Comparison of ENCODE assay signal across 10 cellular contexts in the genomic region with DNA sequence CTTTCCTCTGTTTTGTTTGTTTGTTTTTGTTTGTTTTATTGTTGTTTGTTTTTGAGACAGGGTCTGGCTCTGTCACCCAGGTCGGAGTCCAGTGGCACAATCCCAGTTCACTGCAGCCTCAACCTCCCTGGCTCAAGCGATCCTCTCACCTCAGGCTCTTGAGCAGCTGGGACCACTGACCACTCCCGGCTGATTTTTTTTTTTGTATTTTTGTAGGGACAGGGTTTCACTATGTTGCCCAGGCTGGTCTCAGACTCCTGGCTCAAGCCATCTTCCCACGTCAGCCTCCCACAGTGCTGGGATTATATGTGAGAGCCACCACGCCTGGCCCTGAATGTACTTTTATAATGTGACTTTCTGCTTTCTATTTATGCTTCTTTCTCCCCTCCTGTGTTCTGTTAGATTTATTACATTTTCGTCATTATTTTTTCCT. TPM values are rescaled to one million over a fixed set of nuclear protein-coding genes. Genes with fewer than 3 reads are reported as not detected.
A peak's percentile ranks its signal among the peaks of the same experiment; 100 is the strongest.
DNase-seq lines count a peak whose midpoint lies in the region; ATAC-seq and TF ChIP-seq lines count a peak whose summit lies in the region.
"Had no signal": no experiment of that assay in that cellular context is flagged by ENCODE, and none has a peak within 500 bp of the region (broad histone marks: within the 10 kb centered on the region; RNA-seq: fewer than 3 reads in every experiment).

No MANE protein-coding gene starts in this region.

- no peaks in the 10 kb centered on the region for H3K27me3 ChIP-seq in brain microvascular endothelial cell (replicated peaks)

- in situ Hi-C loops in brain microvascular endothelial cell (cut with HindIII; ENCODE audit: low pct_ligation_motif_present, low sequenced_read_pairs) = no loop called here

- H3K36me3 ChIP-seq in brain microvascular endothelial cell (replicated peaks) = no peaks in the 10 kb centered on the region
- H3K36me3 ChIP-seq in mesodermal cell (ENCODE audit: control insufficient read depth, insufficient read depth, low read length) = no peaks in the 10 kb centered on the region

- peak overlapping the region; percentile 92 for H3K4me3 Mint-ChIP-seq in stimulated activated naive CD8-positive, alpha-beta T cell treated with anti-CD3 and anti-CD28 coated beads, Interleukin-15, Interleukin-2, amounts not matched to agents 100 ng/mL and 50 ng/mL, for 24 hours

- peaks cover 13% of the 10 kb centered on the region for H3K4me1 Mint-ChIP-seq in stimulated activated naive CD8-positive, alpha-beta T cell treated with anti-CD3 and anti-CD28 coated beads, Interleukin-15, Interleukin-2, amounts not matched to agents 100 ng/mL and 50 ng/mL, for 24 hours (ENCODE audit: low read depth)

- H3K27ac ChIP-seq in brain microvascular endothelial cell = no peak overlapping the region
- H3K27ac ChIP-seq in mesodermal cell (ENCODE audit: low read depth, low read length, severe bottlenecking) = peak overlapping the region; percentile 57
- H3K27ac ChIP-seq in caudate nucleus (ENCODE audit: low read depth, low read length) = no peak overlapping the region

- peaks cover 11% of the 10 kb centered on the region for H3K4me1 ChIP-seq in mesodermal cell (ENCODE audit: control insufficient read depth, insufficient read depth, low read length, poor library complexity, severe bottlenecking)

- peak overlapping the region; percentile 57 for H3K4me3 ChIP-seq in brain microvascular endothelial cell (ENCODE audit: low read depth, low read length)
- peak overlapping the region; percentile 57 for H3K4me3 ChIP-seq in mesodermal cell (ENCODE audit: extremely low read depth, insufficient read depth, low read length, poor library complexity, severe bottlenecking)

- peaks cover 5% of the 10 kb centered on the region for H3K27me3 Mint-ChIP-seq in stimulated activated naive CD8-positive, alpha-beta T cell treated with anti-CD3 and anti-CD28 coated beads, Interleukin-15, Interleukin-2, amounts not matched to agents 100 ng/mL and 50 ng/mL, for 24 hours

- ATAC-seq in stimulated activated naive CD8-positive, alpha-beta T cell treated with anti-CD3 and anti-CD28 coated beads, Interleukin-15, Interleukin-2, amounts not matched to agents 100 U/mL and 50 U/mL, for 24 hours = no peak
- no peak for ATAC-seq in HG03039 (IDR thresholded peaks at IDR 0.05; ENCODE audit: unreplicated experiment)

- no peaks in the 10 kb centered on the region for H3K9me3 ChIP-seq in mesodermal cell (ENCODE audit: control insufficient read depth, low read length)

- no peaks in the 10 kb centered on the region for H3K36me3 Mint-ChIP-seq in stimulated activated naive CD8-positive, alpha-beta T cell treated with anti-CD3 and anti-CD28 coated beads, Interleukin-15, Interleukin-2, amounts not matched to agents 100 ng/mL and 50 ng/mL, for 24 hours (ENCODE audit: low read depth)

- DNase-seq in stimulated activated naive CD8-positive, alpha-beta T cell treated with anti-CD3 and anti-CD28 coated beads, Interleukin-15, Interleukin-2, amounts not matched to agents 100 U/mL and 50 U/mL, for 24 hours = no peak
- no peak for DNase-seq in brain microvascular endothelial cell
- no peak for DNase-seq in stimulated activated CD4-positive, alpha-beta T cell treated with anti-CD3 and anti-CD28 coated beads, Interleukin-4, amount 100 ng/mL, for 1 hour
- DNase-seq in caudate nucleus (lab: John Stamatoyannopoulos, UW) = no peak
- DNase-seq in nucleus accumbens (lab: John Stamatoyannopoulos, UW) = no peak
- DNase-seq: cerebellar nuclear complex, SIG-M5 had no signal

- peak overlapping the region; percentile 89 for H3K27ac Mint-ChIP-seq in stimulated activated naive CD8-positive, alpha-beta T cell treated with anti-CD3 and anti-CD28 coated beads, Interleukin-15, Interleukin-2, amounts not matched to agents 100 ng/mL and 50 ng/mL, for 24 hours

- H3K9me3 Mint-ChIP-seq in stimulated activated naive CD8-positive, alpha-beta T cell treated with anti-CD3 and anti-CD28 coated beads, Interleukin-15, Interleukin-2, amounts not matched to agents 100 ng/mL and 50 ng/mL, for 24 hours = no peaks in the 10 kb centered on the region

- TF ChIP-seq CTCF in brain microvascular endothelial cell (IDR thresholded peaks at IDR 0.05; ENCODE audit: low read depth, low read length, missing control alignments) = no peak

- WGBS in mesodermal cell (ENCODE audit: insufficient coverage in 2 of 2), 2 experiments = 80 to 100% methylated on average over 2 of the region's 6 CpGs

RNA-seq across cellular contexts. Expression of gene CALML6, which starts 5.0 kb away (rescaled TPM):
- polyA plus RNA-seq in mesodermal cell (2013, experiment 1 of 2) = 0.29 TPM
- polyA plus RNA-seq in mesodermal cell (2013, experiment 2 of 2) = 0.25 TPM

RNA-seq across cellular contexts. Expression of gene TMEM52, which starts 9.0 kb away (rescaled TPM):
- polyA plus RNA-seq in mesodermal cell (2013, experiment 1 of 2) = 3.3 TPM
- 2.5 TPM for polyA plus RNA-seq in mesodermal cell (2013, experiment 2 of 2)

RNA-seq across cellular contexts. Expression of gene GNB1, which starts 19.2 kb away (rescaled TPM):
- polyA plus RNA-seq in mesodermal cell (2013, experiment 1 of 2) = 351 TPM
- 314 TPM for polyA plus RNA-seq in mesodermal cell (2013, experiment 2 of 2)
